21 cellular contexts compared by ENCODE assay signal in genomic region chr1:66302184-66302742, GRCh38.
DNase-seq lines count a peak whose midpoint lies in the region; ATAC-seq lines count a peak whose summit lies in the region.
"Had no signal": no experiment of that assay in that cellular context is flagged by ENCODE, and none has a peak within 500 bp of the region (broad histone marks: within the 10 kb centered on the region; RNA-seq: fewer than 3 reads in every experiment).

No MANE protein-coding gene starts in this region.

- H3K27me3 ChIP-seq in GM23248 (replicated peaks; ENCODE audit: insufficient read depth), result no peaks in the 10 kb centered on the region
- H3K27me3 ChIP-seq: BLaER1 had no signal

- no peaks in the 10 kb centered on the region for H3K36me3 ChIP-seq in GM23248 (ENCODE audit: low read depth)
- H3K36me3 ChIP-seq: BLaER1, HAP-1 had no signal

- peak overlapping the region; percentile 51 for H3K27ac Mint-ChIP-seq in activated CD4-positive, alpha-beta T cell treated with anti-CD3 and anti-CD28 coated beads, Interleukin-2, amount 10 ng/mL, durations not matched to agents 24 days and 14 days
- H3K27ac Mint-ChIP-seq in activated T-helper 1 cell treated with anti-CD3 and anti-CD28 coated beads, Interleukin-12 subunit alpha, Interleukin-12 subunit beta, Interleukin-2, Interleukin-4 antibody, amounts not matched to agents 30 ng/mL and 10 ng/mL and 1 ng/mL, durations not matched to agents 14 hours and 24 hours and 36 hours, result peak overlapping the region; percentile 71
- H3K27ac Mint-ChIP-seq in naive thymus-derived CD8-positive, alpha-beta T cell, result peak overlapping the region in 9 of 10 donors; percentile 20 to 96 (median 79)
- H3K27ac Mint-ChIP-seq: nephron had no signal

- H3K4me3 ChIP-seq in GM23248, result no peak overlapping the region
- H3K4me3 ChIP-seq: BLaER1, HAP-1, lung had no signal

- no peak overlapping the region for H3K4me2 ChIP-seq in GM23248 (ENCODE audit: unreplicated experiment)

- H3K79me2 ChIP-seq in GM23248 (ENCODE audit: insufficient read depth), result no peaks in the 10 kb centered on the region

- H3K4me3 Mint-ChIP-seq in activated CD4-positive, alpha-beta T cell treated with anti-CD3 and anti-CD28 coated beads, Interleukin-2, amount 10 ng/mL, durations not matched to agents 24 days and 14 days, result peak overlapping the region; percentile 59
- peak overlapping the region; percentile 40 for H3K4me3 Mint-ChIP-seq in activated T-helper 1 cell treated with anti-CD3 and anti-CD28 coated beads, Interleukin-12 subunit alpha, Interleukin-12 subunit beta, Interleukin-2, Interleukin-4 antibody, amounts not matched to agents 30 ng/mL and 10 ng/mL and 1 ng/mL, durations not matched to agents 14 hours and 24 hours and 36 hours
- peak overlapping the region in 5 of 10 donors; percentile 2 to 66 (median 58) for H3K4me3 Mint-ChIP-seq in naive thymus-derived CD8-positive, alpha-beta T cell
- H3K4me3 Mint-ChIP-seq: brain, nephron had no signal

- no peak for ATAC-seq in naive thymus-derived CD8-positive, alpha-beta T cell
- ATAC-seq: SK-N-SH treated with all-trans-retinoic acid at 6 μM for 48 hours had no signal

- H2AFZ ChIP-seq in GM23248, result peak overlapping the region; percentile 90

- no peaks in the 10 kb centered on the region for H3K9me3 ChIP-seq in GM23248 (ENCODE audit: low read depth)
- H3K9me3 ChIP-seq: BLaER1, HAP-1 had no signal

- H3F3A ChIP-seq in GM23248 (ENCODE audit: insufficient read depth), result no peaks in the 10 kb centered on the region

- no peaks in the 10 kb centered on the region for H3K9me2 ChIP-seq in GM23248 (ENCODE audit: insufficient read depth)

- no peaks in the 10 kb centered on the region for H3K9me3 Mint-ChIP-seq in activated CD4-positive, alpha-beta T cell treated with anti-CD3 and anti-CD28 coated beads, Interleukin-2, amount 10 ng/mL, durations not matched to agents 24 days and 14 days
- H3K9me3 Mint-ChIP-seq in activated T-helper 1 cell treated with anti-CD3 and anti-CD28 coated beads, Interleukin-12 subunit alpha, Interleukin-12 subunit beta, Interleukin-2, Interleukin-4 antibody, amounts not matched to agents 30 ng/mL and 10 ng/mL and 1 ng/mL, durations not matched to agents 14 hours and 24 hours and 36 hours, result no peaks in the 10 kb centered on the region
- H3K9me3 Mint-ChIP-seq in naive thymus-derived CD8-positive, alpha-beta T cell, result no peaks in the 10 kb centered on the region
- H3K9me3 Mint-ChIP-seq: activated naive CD4-positive, alpha-beta T cell treated with anti-CD3 and anti-CD28 coated beads, Interleukin-2, amount 50 U/mL, for 72 hours; brain; nephron had no signal

- no peak overlapping the region for H3K27ac ChIP-seq in GM23248
- H3K27ac ChIP-seq: BLaER1, RWPE1 had no signal

- 94 to 98% methylated on average over 3 of the region's 3 CpGs for WGBS in GM23248 (ENCODE audit: low coverage in 1 of 2, low lambda C conversion rate in 2 of 2, missing lambda C conversion rate in 2 of 2), 2 experiments

- no peaks in the 10 kb centered on the region for H4K20me1 ChIP-seq in GM23248 (ENCODE audit: insufficient read depth)
- H4K20me1 ChIP-seq: BLaER1 had no signal

- in situ Hi-C loops in GM23248 (cut with MboI), result no loop called here

- H3K36me3 Mint-ChIP-seq in activated CD4-positive, alpha-beta T cell treated with anti-CD3 and anti-CD28 coated beads, Interleukin-2, amount 10 ng/mL, durations not matched to agents 24 days and 14 days (ENCODE audit: low read depth), result no peaks in the 10 kb centered on the region
- H3K36me3 Mint-ChIP-seq in activated T-helper 1 cell treated with anti-CD3 and anti-CD28 coated beads, Interleukin-12 subunit alpha, Interleukin-12 subunit beta, Interleukin-2, Interleukin-4 antibody, amounts not matched to agents 30 ng/mL and 10 ng/mL and 1 ng/mL, durations not matched to agents 14 hours and 24 hours and 36 hours (ENCODE audit: low read depth), result peaks cover 1% of the 10 kb centered on the region
- no peaks in the 10 kb centered on the region for H3K36me3 Mint-ChIP-seq in naive thymus-derived CD8-positive, alpha-beta T cell
- H3K36me3 Mint-ChIP-seq: activated naive CD4-positive, alpha-beta T cell treated with anti-CD3 and anti-CD28 coated beads, Interleukin-2, amount 50 U/mL, for 72 hours; brain had no signal

- intact Hi-C loops in activated CD4-positive, alpha-beta T cell treated with anti-CD3 and anti-CD28 coated beads, Interleukin-2, amount 10 ng/mL, durations not matched to agents 24 days and 14 days (cut with micrococcal nuclease), result no loop called here
- intact Hi-C loops in activated T-helper 1 cell treated with anti-CD3 and anti-CD28 coated beads, Interleukin-12 subunit alpha, Interleukin-12 subunit beta, Interleukin-2, Interleukin-4 antibody, amounts not matched to agents 30 ng/mL and 10 ng/mL and 1 ng/mL, durations not matched to agents 14 hours and 24 hours and 36 hours (cut with micrococcal nuclease), result no loop called here

- POLR2A ChIA-PET in naive thymus-derived CD8-positive, alpha-beta T cell (lab: Charles Lee), result interaction anchor here (0.6 to 1.8 kb wide), 3 partner anchors 19 to 36 kb away, joined by 3 to 6 read pairs (median 5); no protein-coding TSS in a partner anchor

- peaks cover 31% of the 10 kb centered on the region for H3K4me1 Mint-ChIP-seq in activated CD4-positive, alpha-beta T cell treated with anti-CD3 and anti-CD28 coated beads, Interleukin-2, amount 10 ng/mL, durations not matched to agents 24 days and 14 days
- peaks cover 46% of the 10 kb centered on the region for H3K4me1 Mint-ChIP-seq in activated T-helper 1 cell treated with anti-CD3 and anti-CD28 coated beads, Interleukin-12 subunit alpha, Interleukin-12 subunit beta, Interleukin-2, Interleukin-4 antibody, amounts not matched to agents 30 ng/mL and 10 ng/mL and 1 ng/mL, durations not matched to agents 14 hours and 24 hours and 36 hours (ENCODE audit: low read depth)
- peaks cover 7 to 39% (median 32%) of the 10 kb centered on the region in 4 donors for H3K4me1 Mint-ChIP-seq in naive thymus-derived CD8-positive, alpha-beta T cell
- H3K4me1 Mint-ChIP-seq: nephron had no signal

- H3K9ac ChIP-seq in GM23248, result no peak overlapping the region
- H3K9ac ChIP-seq: BLaER1 had no signal

- peaks cover 13% of the 10 kb centered on the region for H3K4me1 ChIP-seq in GM23248 (ENCODE audit: insufficient read depth)
- H3K4me1 ChIP-seq: BLaER1, HAP-1 had no signal

- DNase-seq in activated CD4-positive, alpha-beta T cell treated with anti-CD3 and anti-CD28 coated beads, Interleukin-2, amount 10 ng/mL, durations not matched to agents 24 days and 14 days, result no peak
- no peak for DNase-seq in activated CD4-positive, alpha-beta T cell treated with anti-CD3 and anti-CD28 coated beads, Interleukin-2, amount 50 U/mL, for 1 hour
- DNase-seq in GM23248 (no peak), D341Med (ENCODE audit: low spot score) (no peak), DMS114 treated with DMSO at 0.1 percent for 48 hours (lab: John Stamatoyannopoulos, UW; ENCODE audit: unreplicated experiment) (no peak), AG08396 (ENCODE audit: low spot score) (no peak)
- no peak for DNase-seq in activated T-helper 1 cell treated with anti-CD3 and anti-CD28 coated beads, Interleukin-12 subunit alpha, Interleukin-12 subunit beta, Interleukin-2, Interleukin-4 antibody, amounts not matched to agents 30 ng/mL and 10 ng/mL and 1 ng/mL, durations not matched to agents 14 hours and 24 hours and 36 hours (ENCODE audit: low spot score)
- no peak for DNase-seq in naive thymus-derived CD8-positive, alpha-beta T cell
- DNase-seq: hippocampal formation; islet precursor cell; NCI-H187 treated with DMSO at 0.1 percent for 48 hours; NK-92 treated with Interleukin-12 subunit alpha and Interleukin-12 subunit beta, amount 100 ng/mL, for 24 hours; stimulated activated CD4-positive, alpha-beta T cell treated with anti-CD3 and anti-CD28 coated beads, Interleukin-4, amount 100 ng/mL, for 4 hours had no signal

- H3K27me3 Mint-ChIP-seq in activated CD4-positive, alpha-beta T cell treated with anti-CD3 and anti-CD28 coated beads, Interleukin-2, amount 10 ng/mL, durations not matched to agents 24 days and 14 days, result no peaks in the 10 kb centered on the region
- no peaks in the 10 kb centered on the region for H3K27me3 Mint-ChIP-seq in activated T-helper 1 cell treated with anti-CD3 and anti-CD28 coated beads, Interleukin-12 subunit alpha, Interleukin-12 subunit beta, Interleukin-2, Interleukin-4 antibody, amounts not matched to agents 30 ng/mL and 10 ng/mL and 1 ng/mL, durations not matched to agents 14 hours and 24 hours and 36 hours (ENCODE audit: insufficient read depth)
- no peaks in the 10 kb centered on the region for H3K27me3 Mint-ChIP-seq in naive thymus-derived CD8-positive, alpha-beta T cell
- H3K27me3 Mint-ChIP-seq: brain had no signal
